ENCODE assay signal across 8 cellular contexts in the genomic region with DNA sequence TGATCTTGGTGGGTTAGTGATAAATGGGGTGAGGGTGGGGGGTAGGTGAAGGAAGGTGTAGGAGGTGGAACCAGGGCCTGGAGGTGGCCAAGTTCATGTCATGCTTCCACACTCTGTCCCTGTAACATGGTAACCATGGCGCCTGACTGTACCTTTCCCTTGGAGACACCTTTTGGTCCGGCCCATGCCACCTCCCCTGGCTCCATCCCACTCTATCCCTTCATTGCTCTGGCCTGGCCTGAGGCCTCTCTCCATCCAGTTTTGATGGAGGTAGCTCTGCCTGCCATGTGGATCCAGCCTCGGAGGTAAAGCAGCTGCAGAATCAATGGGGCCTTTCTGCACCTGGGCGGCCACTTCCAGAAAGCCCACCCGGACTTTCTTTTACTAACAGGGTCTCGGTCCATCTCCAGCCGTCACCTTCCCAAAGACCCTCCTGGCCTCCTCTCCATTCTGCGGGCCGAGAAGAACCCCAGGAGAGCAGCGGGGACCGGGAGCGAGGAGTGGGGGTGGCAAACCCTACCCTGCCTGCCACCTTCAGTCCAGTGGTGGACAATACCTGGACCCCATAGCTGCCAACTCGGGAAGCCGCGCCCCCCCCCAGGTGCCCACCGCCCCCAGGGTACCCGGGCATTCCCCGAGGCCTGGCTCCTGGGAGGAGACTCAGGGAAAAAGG. TPM values are rescaled to one million over a fixed set of nuclear protein-coding genes. Genes with fewer than 3 reads are reported as not detected.
DNase-seq lines count a peak whose midpoint lies in the region; ATAC-seq and TF ChIP-seq lines count a peak whose summit lies in the region.

No MANE protein-coding gene starts in this region.

- H3K4me1 ChIP-seq in ectodermal cell (ENCODE audit: control insufficient read depth, insufficient read depth, low read length): peaks cover 6% of the 10 kb centered on the region

- no peak for TF ChIP-seq CTCF in BJ (IDR thresholded peaks at IDR 0.05; ENCODE audit: insufficient read depth, low read depth, low read length)

- no peak for ATAC-seq in natural killer cell treated with Interleukin-12 subunit alpha and Interleukin-12 subunit beta and Interleukin-15 and Interleukin-18, amount 100 ng/mL, for 72 hours
- ATAC-seq in GM18868 (IDR thresholded peaks at IDR 0.05; ENCODE audit: unreplicated experiment) (no peak), GM19455 (IDR thresholded peaks at IDR 0.05; ENCODE audit: unreplicated experiment) (no peak), HG03135 (IDR thresholded peaks at IDR 0.05; ENCODE audit: unreplicated experiment) (no peak)

- DNase-seq in BJ (ENCODE audit: low read depth) (no peak), mucosa of gallbladder (ENCODE audit: low spot score) (no peak)
- no peak for DNase-seq in natural killer cell treated with Interleukin-12 subunit alpha and Interleukin-12 subunit beta and Interleukin-15 and Interleukin-18, amount 100 ng/mL, for 72 hours (ENCODE audit: low spot score)

- peaks cover 0 to 9% of the 10 kb centered on the region in 2 donors for H3K4me1 Mint-ChIP-seq in natural killer cell treated with Interleukin-12 subunit alpha and Interleukin-12 subunit beta and Interleukin-15 and Interleukin-18, amount 100 ng/mL, for 72 hours (ENCODE audit: low read depth in 2 of 2)

- WGBS in ectodermal cell, 2 experiments: 32 to 33% methylated on average over 18 of the region's 18 CpGs

- H3K27ac ChIP-seq in KOPT-K1 (ENCODE audit: low read depth, low read length, poor library complexity, severe bottlenecking) (peak overlapping the region; percentile 94), ectodermal cell (ENCODE audit: insufficient read depth, low read depth, low read length, poor library complexity, severe bottlenecking) (no peak overlapping the region)

- no peaks in the 10 kb centered on the region for H3K27me3 Mint-ChIP-seq in natural killer cell treated with Interleukin-12 subunit alpha and Interleukin-12 subunit beta and Interleukin-15 and Interleukin-18, amount 100 ng/mL, for 72 hours

- H3K27ac Mint-ChIP-seq in natural killer cell treated with Interleukin-12 subunit alpha and Interleukin-12 subunit beta and Interleukin-15 and Interleukin-18, amount 100 ng/mL, for 72 hours: peak overlapping the region; percentile 14 to 19

- H3K36me3 Mint-ChIP-seq in natural killer cell treated with Interleukin-12 subunit alpha and Interleukin-12 subunit beta and Interleukin-15 and Interleukin-18, amount 100 ng/mL, for 72 hours: no peaks in the 10 kb centered on the region

- H3K36me3 ChIP-seq in BJ (ENCODE audit: control insufficient read depth, insufficient read depth, low read length) (peaks cover 6% of the 10 kb centered on the region), KOPT-K1 (ENCODE audit: insufficient read depth, low read length) (peaks cover 25% of the 10 kb centered on the region), ectodermal cell (ENCODE audit: control insufficient read depth, insufficient read depth, low read length) (peaks cover 19% of the 10 kb centered on the region)

- H3K9me3 Mint-ChIP-seq in natural killer cell treated with Interleukin-12 subunit alpha and Interleukin-12 subunit beta and Interleukin-15 and Interleukin-18, amount 100 ng/mL, for 72 hours: no peaks in the 10 kb centered on the region

- H3K4me3 Mint-ChIP-seq in natural killer cell treated with Interleukin-12 subunit alpha and Interleukin-12 subunit beta and Interleukin-15 and Interleukin-18, amount 100 ng/mL, for 72 hours: peak overlapping the region; percentile 36

- H3K9me3 ChIP-seq in KOPT-K1 (ENCODE audit: insufficient read depth, low read length, poor library complexity, severe bottlenecking) (no peaks in the 10 kb centered on the region), ectodermal cell (ENCODE audit: control insufficient read depth, low read length) (no peaks in the 10 kb centered on the region)

- H3K27me3 ChIP-seq in BJ (ENCODE audit: control insufficient read depth, insufficient read depth, low read length) (no peaks in the 10 kb centered on the region), ectodermal cell (ENCODE audit: control insufficient read depth, insufficient read depth, low read length, poor library complexity, severe bottlenecking) (no peaks in the 10 kb centered on the region)

- CTCF ChIA-PET in BJ (lab: Yijun Ruan, JAX): interaction anchor here (0.9 to 3.3 kb wide), 16 partner anchors 9 to 445 kb away, joined by 3 to 23 read pairs (median 6); no protein-coding TSS in a partner anchor

- H3K4me3 ChIP-seq in BJ (ENCODE audit: low read depth, low read length) (peak overlapping the region; percentile 87), ectodermal cell (ENCODE audit: insufficient read depth, low read depth, low read length) (peak overlapping the region; percentile 93)

- POLR2A ChIA-PET in BJ (lab: Charles Lee): interaction anchor here (0.6 kb wide), 2 partner anchors 24 to 672 kb away, joined by 5 to 11 read pairs; no protein-coding TSS in a partner anchor

RNA-seq across cellular contexts. Expression of gene TRRAP, which starts 0.5 kb away (rescaled TPM):
- polyA plus RNA-seq in BJ (2011; rRNA removed): 11.8 and 17.2 TPM in 2 replicates
- 35.6 and 41.3 TPM in 2 replicates for polyA minus RNA-seq in BJ (2011; rRNA and poly(A)+ RNA removed)
- 35.9 TPM for polyA plus RNA-seq in ectodermal cell (2013, experiment 1 of 4)
- 44.2 TPM for polyA plus RNA-seq in ectodermal cell (2013, experiment 2 of 4)
- 29.1 TPM for polyA plus RNA-seq in ectodermal cell (2013, experiment 3 of 4)
- polyA plus RNA-seq in ectodermal cell (2013, experiment 4 of 4): 35.8 TPM
- total RNA-seq in natural killer cell treated with Interleukin-12 subunit alpha and Interleukin-12 subunit beta and Interleukin-15 and Interleukin-18, amount 100 ng/mL, for 72 hours: 10 to 100 TPM; 57.9 to 78.3 TPM
- total RNA-seq in mucosa of gallbladder: 41.1 TPM

RNA-seq across cellular contexts. Expression of gene TMEM130, which starts 8.0 kb away (rescaled TPM):
- polyA plus RNA-seq in BJ (2011; rRNA removed): 4.4 and 6.4 TPM in 2 replicates
- polyA minus RNA-seq in BJ (2011; rRNA and poly(A)+ RNA removed): 1.6 and 4.4 TPM in 2 replicates
- 3.5 TPM for polyA plus RNA-seq in ectodermal cell (2013, experiment 1 of 4)
- polyA plus RNA-seq in ectodermal cell (2013, experiment 2 of 4): 3.8 TPM
- polyA plus RNA-seq in ectodermal cell (2013, experiment 3 of 4): 4.5 TPM
- polyA plus RNA-seq in ectodermal cell (2013, experiment 4 of 4): 4.5 TPM
- not detected for total RNA-seq in natural killer cell treated with Interleukin-12 subunit alpha and Interleukin-12 subunit beta and Interleukin-15 and Interleukin-18, amount 100 ng/mL, for 72 hours
- total RNA-seq in mucosa of gallbladder: 0.26 TPM
